Comparison of ENCODE assay signal across 12 cellular contexts in the genomic region with DNA sequence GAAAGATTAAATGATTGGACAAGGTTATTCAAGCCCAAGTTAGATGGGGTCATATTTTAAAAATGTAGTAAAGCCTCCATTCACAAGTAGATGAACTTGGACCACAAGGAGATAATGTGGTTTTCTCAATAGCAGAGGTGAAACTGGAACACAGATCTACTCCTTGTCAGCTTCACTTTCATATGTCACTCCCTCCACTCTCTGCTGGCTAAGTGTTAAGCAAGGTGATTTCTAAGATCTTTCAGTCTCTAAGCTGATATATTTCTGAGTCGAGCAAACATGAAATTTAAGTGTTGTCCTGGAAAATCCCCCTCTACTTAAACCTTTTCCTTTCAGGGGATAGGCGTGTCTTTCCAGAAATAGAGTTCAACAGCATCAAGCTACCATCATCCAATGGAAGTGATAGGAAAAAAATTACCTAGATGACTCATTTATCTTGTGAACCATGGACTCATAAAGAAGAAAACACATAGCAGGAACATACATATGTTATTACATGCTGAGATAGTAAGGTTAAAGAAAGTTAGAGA.
DNase-seq lines count a peak whose midpoint lies in the region; ATAC-seq and TF ChIP-seq lines count a peak whose summit lies in the region.
"Had no signal": no experiment of that assay in that cellular context is flagged by ENCODE, and none has a peak within 500 bp of the region (broad histone marks: within the 10 kb centered on the region; RNA-seq: fewer than 3 reads in every experiment).

No MANE protein-coding gene starts in this region.

- peak; percentile 77 for ATAC-seq in GM18499 (IDR thresholded peaks at IDR 0.05; ENCODE audit: insufficient read depth, unreplicated experiment)
- ATAC-seq in GM19455 (IDR thresholded peaks at IDR 0.05; ENCODE audit: unreplicated experiment) = peak; percentile 95
- peak; percentile 83 for ATAC-seq in HG03039 (IDR thresholded peaks at IDR 0.05; ENCODE audit: unreplicated experiment)
- peak; percentile 96 for ATAC-seq in activated T-helper 17 cell treated with anti-CD3 and anti-CD28 coated beads, Interleukin-2, amount 50 U/mL, for 72 hours (replicated peaks)
- ATAC-seq in CD8-positive, alpha-beta T cell = no peak
- ATAC-seq: sciatic nerve had no signal

- no peak overlapping the region for H3K27ac ChIP-seq in CD8-positive, alpha-beta T cell (ENCODE audit: low read depth, low read length)

- H3K9me3 Mint-ChIP-seq in activated T-helper 17 cell treated with anti-CD3 and anti-CD28 coated beads, Interleukin-2, amount 50 U/mL, for 72 hours = peaks cover 5% of the 10 kb centered on the region
- no peaks in the 10 kb centered on the region for H3K9me3 Mint-ChIP-seq in CD8-positive, alpha-beta T cell

- H3K9me3 ChIP-seq in CD8-positive, alpha-beta T cell (ENCODE audit: low read length) = no peaks in the 10 kb centered on the region

- H3K27me3 Mint-ChIP-seq in activated T-helper 17 cell treated with anti-CD3 and anti-CD28 coated beads, Interleukin-2, amount 50 U/mL, for 72 hours = no peaks in the 10 kb centered on the region
- H3K27me3 Mint-ChIP-seq in CD8-positive, alpha-beta T cell (ENCODE audit: low read depth) = no peaks in the 10 kb centered on the region

- peak overlapping the region; percentile 16 for H3K4me3 Mint-ChIP-seq in activated T-helper 17 cell treated with anti-CD3 and anti-CD28 coated beads, Interleukin-2, amount 50 U/mL, for 72 hours
- H3K4me3 Mint-ChIP-seq in CD8-positive, alpha-beta T cell = no peak overlapping the region

- no peak overlapping the region for H3K27ac Mint-ChIP-seq in activated T-helper 17 cell treated with anti-CD3 and anti-CD28 coated beads, Interleukin-2, amount 50 U/mL, for 72 hours
- H3K27ac Mint-ChIP-seq in CD8-positive, alpha-beta T cell = no peak overlapping the region

- DNase-seq in hypothalamus (lab: John Stamatoyannopoulos, UW) (no peak), NCI-H187 treated with DMSO at 0.1 percent for 48 hours (lab: John Stamatoyannopoulos, UW) (no peak), UCSD-AML1 (lab: John Stamatoyannopoulos, UW; ENCODE audit: unreplicated experiment) (no peak)
- no peak for DNase-seq in CD8-positive, alpha-beta T cell
- DNase-seq: effector CD4-positive, alpha-beta T cell; Right ventricle myocardium superior; stimulated activated naive CD4-positive, alpha-beta T cell treated with Interleukin-2 at 50 U/mL for 16 hours had no signal

- H3K27me3 ChIP-seq in CD8-positive, alpha-beta T cell (ENCODE audit: insufficient read depth, low read length) = no peaks in the 10 kb centered on the region

- intact Hi-C loops in CD8-positive, alpha-beta T cell (cut with DNase I, micrococcal nuclease) = loop anchor here in 1 of 2 experiments (5.0 kb wide), 1 partner anchor 51 kb away; no protein-coding TSS in a partner anchor

- CTCF ChIA-PET in CD8-positive, alpha-beta T cell (lab: Charles Lee) = interaction anchor here (2.2 kb wide), 1 partner anchor 251 kb away, joined by 7 read pairs; no protein-coding TSS in a partner anchor

- H3K36me3 ChIP-seq in CD8-positive, alpha-beta T cell (ENCODE audit: insufficient read depth, low read length) = no peaks in the 10 kb centered on the region

- no peaks in the 10 kb centered on the region for H3K36me3 Mint-ChIP-seq in activated T-helper 17 cell treated with anti-CD3 and anti-CD28 coated beads, Interleukin-2, amount 50 U/mL, for 72 hours (ENCODE audit: low read depth)
- no peaks in the 10 kb centered on the region for H3K36me3 Mint-ChIP-seq in CD8-positive, alpha-beta T cell

- H3K4me1 Mint-ChIP-seq in activated T-helper 17 cell treated with anti-CD3 and anti-CD28 coated beads, Interleukin-2, amount 50 U/mL, for 72 hours = peaks cover 7% of the 10 kb centered on the region
- H3K4me1 Mint-ChIP-seq in CD8-positive, alpha-beta T cell (ENCODE audit: low read depth) = peaks cover 3% of the 10 kb centered on the region

- no peak for TF ChIP-seq CTCF in CD8-positive, alpha-beta T cell (IDR thresholded peaks at IDR 0.05)

- POLR2A ChIA-PET in CD8-positive, alpha-beta T cell (lab: Charles Lee) = interaction anchor here (0.6 kb wide), 1 partner anchor 98 kb away, joined by 3 read pairs; no protein-coding TSS in a partner anchor

- H3K4me1 ChIP-seq in CD8-positive, alpha-beta T cell (ENCODE audit: insufficient read depth, low read length) = no peaks in the 10 kb centered on the region

- H3K4me3 ChIP-seq in CD8-positive, alpha-beta T cell (ENCODE audit: low read depth, low read length) = no peak overlapping the region
